ENCODE assay signal across 8 cellular contexts in genomic region chr22:46067159-46068111, GRCh38.
DNase-seq lines count a peak whose midpoint lies in the region; ATAC-seq and TF ChIP-seq lines count a peak whose summit lies in the region.

No MANE protein-coding gene starts in this region.

- H2AFZ ChIP-seq in OCI-LY1 (ENCODE audit: low read length) = no peak overlapping the region

- H3K36me3 Mint-ChIP-seq in naive thymus-derived CD8-positive, alpha-beta T cell = peaks cover 0 to 6% (median under 1%) of the 10 kb centered on the region in 3 donors

- H3K4me3 Mint-ChIP-seq in naive thymus-derived CD8-positive, alpha-beta T cell = peak overlapping the region in 1 of 10 donors; percentile 26

- H3K27me3 ChIP-seq in OCI-LY1 (ENCODE audit: insufficient read depth, low read length) = no peaks in the 10 kb centered on the region
- H3K27me3 ChIP-seq in psoas muscle (ENCODE audit: insufficient read depth in 3 of 3, low read length in 2 of 3) = no peaks in the 10 kb centered on the region

- peak overlapping the region in 5 of 10 donors; percentile 15 to 62 (median 37) for H3K27ac Mint-ChIP-seq in naive thymus-derived CD8-positive, alpha-beta T cell

- no peak for ATAC-seq in psoas muscle
- ATAC-seq in naive thymus-derived CD8-positive, alpha-beta T cell = no peak
- no peak for ATAC-seq in GM21423 (IDR thresholded peaks at IDR 0.05; ENCODE audit: unreplicated experiment)
- ATAC-seq in activated CD4-positive, CD25-positive, alpha-beta regulatory T cell treated with anti-CD3 and anti-CD28 coated beads, Interleukin-2, amount 50 U/mL, for 24 hours = no peak

- POLR2A ChIA-PET in naive thymus-derived CD8-positive, alpha-beta T cell (lab: Charles Lee) = no interaction called here
- POLR2A ChIA-PET in GM10248 (lab: Yijun Ruan, JAX) = no interaction called here

- CTCF ChIA-PET in GM10248 (lab: Yijun Ruan, JAX) = no interaction called here

- H3F3A ChIP-seq in OCI-LY1 (ENCODE audit: insufficient read depth, low read length) = no peaks in the 10 kb centered on the region

- H3K9me2 ChIP-seq in OCI-LY1 (ENCODE audit: low read depth, low read length) = no peaks in the 10 kb centered on the region

- TF ChIP-seq CTCF in OCI-LY1 (IDR thresholded peaks at IDR 0.05; ENCODE audit: low read length) (no peak), epithelial cell of proximal tubule (conservative IDR thresholded peaks at IDR 0.05; ENCODE audit: low read depth, low read length) (no peak), psoas muscle (IDR thresholded peaks at IDR 0.05) (no peak), GM10248 (IDR thresholded peaks at IDR 0.05; ENCODE audit: control extremely low read depth, extremely low read depth, low read depth, missing control alignments) (no peak)

- H3K4me1 ChIP-seq in OCI-LY1 (ENCODE audit: insufficient read depth, low read length, severe bottlenecking) = peaks cover 75% of the 10 kb centered on the region
- peaks cover 42% of the 10 kb centered on the region for H3K4me1 ChIP-seq in psoas muscle

- H3K9me3 Mint-ChIP-seq in naive thymus-derived CD8-positive, alpha-beta T cell = no peaks in the 10 kb centered on the region

- H3K36me3 ChIP-seq in OCI-LY1 (ENCODE audit: insufficient read depth, low read length) (no peaks in the 10 kb centered on the region), psoas muscle (ENCODE audit: insufficient read depth in 1 of 2, low read depth in 1 of 2) (no peaks in the 10 kb centered on the region)

- peaks cover 40% of the 10 kb centered on the region for H3K79me2 ChIP-seq in OCI-LY1 (ENCODE audit: insufficient read depth, low read length)

- H3K4me3 ChIP-seq in OCI-LY1 (ENCODE audit: low read depth, low read length, poor library complexity, severe bottlenecking) (peak overlapping the region; percentile 70), epithelial cell of proximal tubule (ENCODE audit: low read depth, low read length) (peak overlapping the region; percentile 14), psoas muscle (peak overlapping the region; percentile 88)

- intact Hi-C loops in psoas muscle (cut with DNase I) = loop anchor here in 1 of 2 donors (2.0 kb wide), 1 partner anchor 15 kb away; no protein-coding TSS in a partner anchor

- peaks cover 28 to 58% (median 41%) of the 10 kb centered on the region in 4 donors for H3K4me1 Mint-ChIP-seq in naive thymus-derived CD8-positive, alpha-beta T cell

- H3K27me3 Mint-ChIP-seq in naive thymus-derived CD8-positive, alpha-beta T cell = no peaks in the 10 kb centered on the region

- H3K9ac ChIP-seq in OCI-LY1 (ENCODE audit: low read length) = peak overlapping the region; percentile 72

- H3K27ac ChIP-seq in OCI-LY1 (ENCODE audit: low read depth, low read length, poor library complexity, severe bottlenecking) = peak overlapping the region; percentile 88
- H3K27ac ChIP-seq in psoas muscle = peak overlapping the region; percentile 99

- peak; percentile 51 for DNase-seq in EH (ENCODE audit: low read depth)
- no peak for DNase-seq in epithelial cell of proximal tubule (ENCODE audit: low read depth)
- DNase-seq in psoas muscle = peak in 1 of 2 donors; percentile 51
- no peak for DNase-seq in naive thymus-derived CD8-positive, alpha-beta T cell
- no peak for DNase-seq in GM10248 (ENCODE audit: extremely low spot score)

- H4K20me1 ChIP-seq in OCI-LY1 (ENCODE audit: insufficient read depth, low read length) = no peaks in the 10 kb centered on the region

- peak overlapping the region; percentile 80 for H3K4me2 ChIP-seq in OCI-LY1 (ENCODE audit: low read length)

- 11 to 30% (median 13%) methylated on average over 19 of the region's 19 CpGs for WGBS in psoas muscle, 3 donors

- no peaks in the 10 kb centered on the region for H3K9me3 ChIP-seq in OCI-LY1 (ENCODE audit: low read length)
- no peaks in the 10 kb centered on the region for H3K9me3 ChIP-seq in psoas muscle

Comparison
In these comparisons a context has a peak if more than half of its experiments do, and no peak if none do; other contexts are left out.
1. H3K4me3 ChIP-seq: peak in every context shown above with its lines; median percentile 88 in psoas muscle; 70 in OCI-LY1; 14 in epithelial cell of proximal tubule.